ENCODE assay signal across 8 cellular contexts in genomic region chr15:59298255-59298856, GRCh38.
A peak's percentile ranks its signal among the peaks of the same experiment; 100 is the strongest.
DNase-seq lines count a peak whose midpoint lies in the region; ATAC-seq, FAIRE-seq and TF ChIP-seq lines count a peak whose summit lies in the region.

No MANE protein-coding gene starts in this region.

- intact Hi-C loops in dendritic cell treated with granulocyte-macrophage colony-stimulating factor and Interleukin-4, amounts not matched to agents 40 ng/mL and 50 ng/mL, for 4 days (cut with micrococcal nuclease): no loop called here

- no peak for TF ChIP-seq CTCF in GM12864 (IDR thresholded peaks at IDR 0.05; ENCODE audit: low read depth, low read length, missing control alignments)

- no peak overlapping the region for H3K4me3 Mint-ChIP-seq in dendritic cell treated with granulocyte-macrophage colony-stimulating factor and Interleukin-4, amounts not matched to agents 40 ng/mL and 50 ng/mL, for 4 days

- H3K9me3 Mint-ChIP-seq in dendritic cell treated with granulocyte-macrophage colony-stimulating factor and Interleukin-4, amounts not matched to agents 40 ng/mL and 50 ng/mL, for 4 days: no peaks in the 10 kb centered on the region

- no peaks in the 10 kb centered on the region for H3K27me3 Mint-ChIP-seq in dendritic cell treated with granulocyte-macrophage colony-stimulating factor and Interleukin-4, amounts not matched to agents 40 ng/mL and 50 ng/mL, for 4 days

- TF ChIP-seq RAD21 in Ishikawa (IDR thresholded peaks at IDR 0.05; ENCODE audit: low read depth): no peak

- peaks cover 67% of the 10 kb centered on the region for H3K4me1 Mint-ChIP-seq in dendritic cell treated with granulocyte-macrophage colony-stimulating factor and Interleukin-4, amounts not matched to agents 40 ng/mL and 50 ng/mL, for 4 days (ENCODE audit: low read depth)

- no peak for TF ChIP-seq EP300 in Ishikawa (IDR thresholded peaks at IDR 0.05; ENCODE audit: borderline replicate concordance)

- peak overlapping the region; percentile 51 for H3K27ac Mint-ChIP-seq in dendritic cell treated with granulocyte-macrophage colony-stimulating factor and Interleukin-4, amounts not matched to agents 40 ng/mL and 50 ng/mL, for 4 days

- DNase-seq in GM12864 (ENCODE audit: low read depth) (peak; percentile 92), urothelium cell line (ENCODE audit: low spot score) (peak; percentile 46), KG1 (lab: John Stamatoyannopoulos, UW) (no peak), C1 segment of cervical spinal cord (lab: John Stamatoyannopoulos, UW) (no peak), AG08395 (ENCODE audit: low spot score) (no peak)

- FAIRE-seq in urothelium cell line (lab: Jason Lieb, UNC): no peak

- no peak overlapping the region; the same call in 1 of the 2 replicates for H3K4me3 ChIP-seq in GM12864 (ENCODE audit: low read depth, low read length)

- ATAC-seq in GM21576 (IDR thresholded peaks at IDR 0.05; ENCODE audit: unreplicated experiment): peak; percentile 60

- H3K36me3 Mint-ChIP-seq in dendritic cell treated with granulocyte-macrophage colony-stimulating factor and Interleukin-4, amounts not matched to agents 40 ng/mL and 50 ng/mL, for 4 days (ENCODE audit: low read depth): peaks cover 16% of the 10 kb centered on the region

TF ChIP-seq in Ishikawa, 13 proteins besides CTCF, POLR2A, EP300 and RAD21:
- TF ChIP-seq TEAD4 (IDR thresholded peaks at IDR 0.05): 0 out of 2 replicates have a peak, but pooled peaks have one; percentile 18
- TF ChIP-seq EGR1 (IDR thresholded peaks at IDR 0.05): no peak
TF ChIP-seq in Ishikawa: peak in this region for 1.

Comparison
In these comparisons a context has a peak if more than half of its experiments do, and no peak if none do; other contexts are left out.
1. DNase-seq: peak in GM12864 (single experiment) and urothelium cell line (single experiment); none in KG1 (single experiment), C1 segment of cervical spinal cord (0 of 14) and AG08395 (single experiment).